1 cellular context compared by ENCODE assay signal in the genomic region with DNA sequence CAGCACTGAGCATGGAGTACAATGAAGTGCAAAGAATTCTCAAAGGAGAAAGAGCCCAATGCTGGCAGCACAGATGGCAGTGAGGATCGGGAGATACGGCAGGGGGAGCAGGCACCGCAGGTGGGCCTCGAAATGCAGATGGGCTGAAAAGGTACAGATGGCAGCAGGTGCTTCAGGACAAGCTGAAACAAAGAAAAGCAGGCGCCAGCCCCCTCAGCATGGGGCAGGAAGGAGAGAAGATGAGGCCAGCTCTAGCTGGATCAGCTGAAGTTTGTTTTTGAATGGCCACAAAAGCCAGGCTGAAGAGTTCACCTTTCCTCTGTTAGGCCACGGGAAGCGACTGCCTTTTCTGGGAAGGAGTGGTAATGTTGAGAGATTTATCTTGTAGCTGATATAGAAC.
TF ChIP-seq lines count a peak whose summit lies in the region.

No MANE protein-coding gene starts in this region.

TF ChIP-seq in GM23338, 12 proteins besides CTCF, POLR2A, EP300 and RAD21 (continued from another document):
- TF ChIP-seq, protein P1, sequence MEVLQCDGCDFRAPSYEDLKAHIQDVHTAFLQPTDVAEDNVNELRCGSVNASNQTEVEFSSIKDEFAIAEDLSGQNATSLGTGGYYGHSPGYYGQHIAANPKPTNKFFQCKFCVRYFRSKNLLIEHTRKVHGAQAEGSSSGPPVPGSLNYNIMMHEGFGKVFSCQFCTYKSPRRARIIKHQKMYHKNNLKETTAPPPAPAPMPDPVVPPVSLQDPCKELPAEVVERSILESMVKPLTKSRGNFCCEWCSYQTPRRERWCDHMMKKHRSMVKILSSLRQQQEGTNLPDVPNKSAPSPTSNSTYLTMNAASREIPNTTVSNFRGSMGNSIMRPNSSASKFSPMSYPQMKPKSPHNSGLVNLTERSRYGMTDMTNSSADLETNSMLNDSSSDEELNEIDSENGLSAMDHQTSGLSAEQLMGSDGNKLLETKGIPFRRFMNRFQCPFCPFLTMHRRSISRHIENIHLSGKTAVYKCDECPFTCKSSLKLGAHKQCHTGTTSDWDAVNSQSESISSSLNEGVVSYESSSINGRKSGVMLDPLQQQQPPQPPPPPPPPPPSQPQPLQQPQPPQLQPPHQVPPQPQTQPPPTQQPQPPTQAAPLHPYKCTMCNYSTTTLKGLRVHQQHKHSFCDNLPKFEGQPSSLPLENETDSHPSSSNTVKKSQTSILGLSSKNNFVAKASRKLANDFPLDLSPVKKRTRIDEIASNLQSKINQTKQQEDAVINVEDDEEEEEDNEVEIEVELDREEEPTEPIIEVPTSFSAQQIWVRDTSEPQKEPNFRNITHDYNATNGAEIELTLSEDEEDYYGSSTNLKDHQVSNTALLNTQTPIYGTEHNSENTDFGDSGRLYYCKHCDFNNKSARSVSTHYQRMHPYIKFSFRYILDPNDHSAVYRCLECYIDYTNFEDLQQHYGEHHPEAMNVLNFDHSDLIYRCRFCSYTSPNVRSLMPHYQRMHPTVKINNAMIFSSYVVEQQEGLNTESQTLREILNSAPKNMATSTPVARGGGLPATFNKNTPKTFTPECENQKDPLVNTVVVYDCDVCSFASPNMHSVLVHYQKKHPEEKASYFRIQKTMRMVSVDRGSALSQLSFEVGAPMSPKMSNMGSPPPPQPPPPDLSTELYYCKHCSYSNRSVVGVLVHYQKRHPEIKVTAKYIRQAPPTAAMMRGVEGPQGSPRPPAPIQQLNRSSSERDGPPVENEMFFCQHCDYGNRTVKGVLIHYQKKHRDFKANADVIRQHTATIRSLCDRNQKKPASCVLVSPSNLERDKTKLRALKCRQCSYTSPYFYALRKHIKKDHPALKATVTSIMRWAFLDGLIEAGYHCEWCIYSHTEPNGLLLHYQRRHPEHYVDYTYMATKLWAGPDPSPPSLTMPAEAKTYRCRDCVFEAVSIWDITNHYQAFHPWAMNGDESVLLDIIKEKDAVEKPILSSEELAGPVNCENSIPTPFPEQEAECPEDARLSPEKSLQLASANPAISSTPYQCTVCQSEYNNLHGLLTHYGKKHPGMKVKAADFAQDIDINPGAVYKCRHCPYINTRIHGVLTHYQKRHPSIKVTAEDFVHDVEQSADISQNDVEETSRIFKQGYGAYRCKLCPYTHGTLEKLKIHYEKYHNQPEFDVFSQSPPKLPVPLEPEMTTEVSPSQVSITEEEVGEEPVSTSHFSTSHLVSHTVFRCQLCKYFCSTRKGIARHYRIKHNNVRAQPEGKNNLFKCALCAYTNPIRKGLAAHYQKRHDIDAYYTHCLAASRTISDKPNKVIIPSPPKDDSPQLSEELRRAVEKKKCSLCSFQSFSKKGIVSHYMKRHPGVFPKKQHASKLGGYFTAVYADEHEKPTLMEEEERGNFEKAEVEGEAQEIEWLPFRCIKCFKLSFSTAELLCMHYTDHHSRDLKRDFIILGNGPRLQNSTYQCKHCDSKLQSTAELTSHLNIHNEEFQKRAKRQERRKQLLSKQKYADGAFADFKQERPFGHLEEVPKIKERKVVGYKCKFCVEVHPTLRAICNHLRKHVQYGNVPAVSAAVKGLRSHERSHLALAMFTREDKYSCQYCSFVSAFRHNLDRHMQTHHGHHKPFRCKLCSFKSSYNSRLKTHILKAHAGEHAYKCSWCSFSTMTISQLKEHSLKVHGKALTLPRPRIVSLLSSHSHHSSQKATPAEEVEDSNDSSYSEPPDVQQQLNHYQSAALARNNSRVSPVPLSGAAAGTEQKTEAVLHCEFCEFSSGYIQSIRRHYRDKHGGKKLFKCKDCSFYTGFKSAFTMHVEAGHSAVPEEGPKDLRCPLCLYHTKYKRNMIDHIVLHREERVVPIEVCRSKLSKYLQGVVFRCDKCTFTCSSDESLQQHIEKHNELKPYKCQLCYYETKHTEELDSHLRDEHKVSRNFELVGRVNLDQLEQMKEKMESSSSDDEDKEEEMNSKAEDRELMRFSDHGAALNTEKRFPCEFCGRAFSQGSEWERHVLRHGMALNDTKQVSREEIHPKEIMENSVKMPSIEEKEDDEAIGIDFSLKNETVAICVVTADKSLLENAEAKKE (CRISPR knock-in tag; IDR thresholded peaks at IDR 0.05), result peak; percentile 69
- TF ChIP-seq, protein P2, sequence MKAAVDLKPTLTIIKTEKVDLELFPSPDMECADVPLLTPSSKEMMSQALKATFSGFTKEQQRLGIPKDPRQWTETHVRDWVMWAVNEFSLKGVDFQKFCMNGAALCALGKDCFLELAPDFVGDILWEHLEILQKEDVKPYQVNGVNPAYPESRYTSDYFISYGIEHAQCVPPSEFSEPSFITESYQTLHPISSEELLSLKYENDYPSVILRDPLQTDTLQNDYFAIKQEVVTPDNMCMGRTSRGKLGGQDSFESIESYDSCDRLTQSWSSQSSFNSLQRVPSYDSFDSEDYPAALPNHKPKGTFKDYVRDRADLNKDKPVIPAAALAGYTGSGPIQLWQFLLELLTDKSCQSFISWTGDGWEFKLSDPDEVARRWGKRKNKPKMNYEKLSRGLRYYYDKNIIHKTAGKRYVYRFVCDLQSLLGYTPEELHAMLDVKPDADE (IDR thresholded peaks at IDR 0.05), result no peak
